8 cellular contexts compared by ENCODE assay signal in the genomic region with DNA sequence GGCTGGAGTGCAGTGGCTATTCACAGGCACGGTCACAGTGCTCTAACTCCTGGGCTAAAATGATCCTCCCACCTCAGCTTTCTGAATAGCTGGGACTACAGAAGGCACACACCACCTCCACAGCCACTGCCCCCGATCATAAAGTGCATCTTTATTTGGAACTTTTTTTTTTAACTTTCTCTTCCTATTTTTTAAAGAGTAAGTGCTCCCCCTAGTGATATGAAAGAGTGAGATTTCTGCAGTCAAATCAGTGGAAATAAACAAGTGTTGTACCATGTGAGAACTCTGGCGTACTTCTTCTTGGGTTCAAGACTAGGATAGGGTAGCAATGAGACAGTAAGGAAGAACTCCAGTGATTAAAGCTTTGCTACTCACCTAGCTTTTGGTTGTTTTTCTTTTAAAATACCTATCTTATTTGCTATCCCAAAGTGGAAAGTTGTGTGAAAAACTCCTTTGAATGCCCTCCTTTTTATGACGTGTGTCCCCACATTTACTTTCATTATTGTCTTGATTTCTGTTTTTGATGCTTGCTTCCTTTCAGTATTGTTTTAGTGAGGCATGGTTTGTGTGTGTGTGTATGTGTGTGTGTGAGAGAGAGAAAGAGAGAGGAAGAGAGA. TPM values are rescaled to one million over a fixed set of nuclear protein-coding genes. Genes with fewer than 3 reads are reported as not detected.
DNase-seq lines count a peak whose midpoint lies in the region; ATAC-seq and TF ChIP-seq lines count a peak whose summit lies in the region.

No MANE protein-coding gene starts in this region.

- no peaks in the 10 kb centered on the region for H3K36me3 Mint-ChIP-seq in stimulated activated memory B cell treated with anti-CD40 and anti-IgM and Interleukin-4, amounts not matched to agents 10 μg/mL and 1 μg/mL and 100 μg/mL, for 72 hours

- peak; percentile 47 for TF ChIP-seq CTCF in AG09309 (IDR thresholded peaks at IDR 0.05; ENCODE audit: control insufficient read depth, insufficient read depth, low read depth, low read length, missing control alignments)
- peak; percentile 53 for TF ChIP-seq CTCF in GM06990 (IDR thresholded peaks at IDR 0.05; ENCODE audit: insufficient read depth, low read length, poor library complexity, severe bottlenecking)
- TF ChIP-seq CTCF in adrenal gland (IDR thresholded peaks at IDR 0.05): peak; percentile 42 to 79 (median 61)
- peak; percentile 69 for TF ChIP-seq CTCF in left ventricle myocardium inferior (IDR thresholded peaks at IDR 0.05; ENCODE audit: borderline replicate concordance)

- H3K27me3 ChIP-seq in GM06990 (replicated peaks; ENCODE audit: control insufficient read depth, insufficient read depth, low read length) (no peaks in the 10 kb centered on the region), adrenal gland (peaks cover 23% of the 10 kb centered on the region), left ventricle myocardium inferior (ENCODE audit: low read depth) (peaks cover 91% of the 10 kb centered on the region)

- DNase-seq in AG09309 (ENCODE audit: low read depth) (no peak), GM06990 (ENCODE audit: extremely low read depth, insufficient read length) (peak; percentile 14), NCI-H460 (ENCODE audit: extremely low read depth, low read depth) (peak; percentile 36), adrenal gland (no peak), left ventricle myocardium inferior (no peak)
- no peak for DNase-seq in stimulated activated CD4-positive, alpha-beta T cell treated with anti-CD3 and anti-CD28 coated beads, Interleukin-4, amount 100 ng/mL, for 4 hours

- peak; percentile 79 for ATAC-seq in HG02885 (IDR thresholded peaks at IDR 0.05; ENCODE audit: poor library complexity, unreplicated experiment)
- peak; percentile 71 for ATAC-seq in stimulated activated memory B cell treated with anti-CD40 and anti-IgM and Interleukin-4, amounts not matched to agents 10 μg/mL and 1 μg/mL and 100 μg/mL, for 72 hours

- peaks cover 11% of the 10 kb centered on the region for H3K4me1 Mint-ChIP-seq in stimulated activated memory B cell treated with anti-CD40 and anti-IgM and Interleukin-4, amounts not matched to agents 10 μg/mL and 1 μg/mL and 100 μg/mL, for 72 hours

- WGBS in adrenal gland, 4 donors: 2 to 12% (median 8%) methylated on average over 4 of the region's 4 CpGs

- no peaks in the 10 kb centered on the region for H3K4me1 ChIP-seq in adrenal gland (replicated peaks in 1 of 2)
- peaks cover 7% of the 10 kb centered on the region for H3K4me1 ChIP-seq in left ventricle myocardium inferior

- peak overlapping the region; percentile 33 for H3K4me3 Mint-ChIP-seq in stimulated activated memory B cell treated with anti-CD40 and anti-IgM and Interleukin-4, amounts not matched to agents 10 μg/mL and 1 μg/mL and 100 μg/mL, for 72 hours

- H3K9me3 Mint-ChIP-seq in stimulated activated memory B cell treated with anti-CD40 and anti-IgM and Interleukin-4, amounts not matched to agents 10 μg/mL and 1 μg/mL and 100 μg/mL, for 72 hours: no peaks in the 10 kb centered on the region

- no peak overlapping the region for H3K27ac Mint-ChIP-seq in stimulated activated memory B cell treated with anti-CD40 and anti-IgM and Interleukin-4, amounts not matched to agents 10 μg/mL and 1 μg/mL and 100 μg/mL, for 72 hours

- H3K27ac ChIP-seq in adrenal gland: no peak overlapping the region
- no peak overlapping the region for H3K27ac ChIP-seq in left ventricle myocardium inferior (replicated peaks)

- H3K4me3 ChIP-seq in AG09309 (ENCODE audit: control insufficient read depth, low read depth, low read length) (no peak overlapping the region), GM06990 (replicated peaks; ENCODE audit: low read depth, low read length) (peak overlapping the region; percentile 38; the same call in 1 of the 2 replicates), adrenal gland (peak overlapping the region in 1 of 4 donors; percentile 34), left ventricle myocardium inferior (no peak overlapping the region)

- H3K9me3 ChIP-seq in adrenal gland (replicated peaks in 1 of 3) (no peaks in the 10 kb centered on the region), left ventricle myocardium inferior (replicated peaks) (no peaks in the 10 kb centered on the region)

- peaks cover 51% of the 10 kb centered on the region for H3K27me3 Mint-ChIP-seq in stimulated activated memory B cell treated with anti-CD40 and anti-IgM and Interleukin-4, amounts not matched to agents 10 μg/mL and 1 μg/mL and 100 μg/mL, for 72 hours

- TF ChIP-seq POLR2A in adrenal gland (IDR thresholded peaks at IDR 0.05): no peak

- intact Hi-C loops in adrenal gland (cut with DNase I) (loop anchor here in 1 of 2 donors (5.0 to 10.0 kb wide), 2 partner anchors 148 to 246 kb away; no protein-coding TSS in a partner anchor), left ventricle myocardium inferior (cut with micrococcal nuclease) (no loop called here)

- H3K36me3 ChIP-seq in GM06990 (ENCODE audit: control insufficient read depth, insufficient read depth, low read length): no peaks in the 10 kb centered on the region
- no peaks in the 10 kb centered on the region for H3K36me3 ChIP-seq in adrenal gland (replicated peaks in 1 of 2)
- no peaks in the 10 kb centered on the region for H3K36me3 ChIP-seq in left ventricle myocardium inferior

RNA-seq across cellular contexts. Expression of a gene that starts 6.6 kb away (rescaled TPM):
- 0.35 TPM in 1 of 2 replicates, not detected in the other for total RNA-seq in NCI-H460 (2014; rRNA removed; shearing (Covaris generic))
- polyA plus RNA-seq in NCI-H460 (2014; cell fraction: nucleus; rRNA removed): 0.22 TPM in 1 of 2 replicates, not detected in the other
- 1 to 10 TPM in 2 of 8 donors, under 1 TPM in 6; 0.24 to 1.3 (median 0.56) TPM for total RNA-seq in adrenal gland
- polyA plus RNA-seq in adrenal gland: under 1 TPM; 0.08 to 0.55 (median 0.30) TPM
- not detected for total RNA-seq in left ventricle myocardium inferior

RNA-seq across cellular contexts. Expression of a gene that starts 51.4 kb away (rescaled TPM):
- 68.9 and 99.6 TPM in 2 replicates for total RNA-seq in NCI-H460 (2014; rRNA removed; shearing (Covaris generic))
- 46.0 and 51.0 TPM in 2 replicates for polyA plus RNA-seq in NCI-H460 (2014; cell fraction: nucleus; rRNA removed)
- total RNA-seq in adrenal gland (100 to 1,000 TPM in 4 of 8 donors, 10 to 100 TPM in 4; 85.9 to 312 (median 104) TPM), left ventricle myocardium inferior (56.6 TPM)
- 100 to 1,000 TPM in 2 of 3 donors, 10 to 100 TPM in 1; 51.3 to 499 (median 291) TPM for polyA plus RNA-seq in adrenal gland

Comparison
In these comparisons a context has a peak if more than half of its experiments do, and no peak if none do; other contexts are left out.
1. DNase-seq: peak in GM06990 (single experiment) and NCI-H460 (single experiment); none in AG09309 (single experiment), adrenal gland (0 of 7), left ventricle myocardium inferior (single experiment) and stimulated activated CD4-positive, alpha-beta T cell treated with anti-CD3 and anti-CD28 coated beads, Interleukin-4, amount 100 ng/mL, for 4 hours (0 of 2).
2. Peak in every context shown above with its lines, with median percentiles within 50 percentile points of each other: CTCF ChIP-seq.